Comparison of ENCODE assay signal across 16 cellular contexts in genomic region chr1:31783846-31784245, GRCh38. TPM values are rescaled to one million over a fixed set of nuclear protein-coding genes. Genes with fewer than 3 reads are reported as not detected.
DNase-seq lines count a peak whose midpoint lies in the region; ATAC-seq and TF ChIP-seq lines count a peak whose summit lies in the region.
"Had no signal": no experiment of that assay in that cellular context is flagged by ENCODE, and none has a peak within 500 bp of the region (broad histone marks: within the 10 kb centered on the region; RNA-seq: fewer than 3 reads in every experiment).

No MANE protein-coding gene starts in this region.

- H3K36me3 Mint-ChIP-seq in activated naive CD4-positive, alpha-beta T cell treated with anti-CD3 and anti-CD28 coated beads, Interleukin-2, amount 10 ng/mL, durations not matched to agents 7 days and 5 days: no peaks in the 10 kb centered on the region
- H3K36me3 Mint-ChIP-seq in chondrocyte (ENCODE audit: low read depth): no peaks in the 10 kb centered on the region
- H3K36me3 Mint-ChIP-seq in naive B cell: no peaks in the 10 kb centered on the region
- H3K36me3 Mint-ChIP-seq: CD4-positive, CD25-positive, alpha-beta regulatory T cell had no signal

- ATAC-seq in naive B cell (ENCODE audit: low read depth in 2 of 2) (no peak), GM19328 (IDR thresholded peaks at IDR 0.05; ENCODE audit: unreplicated experiment) (no peak)

- H3K27ac Mint-ChIP-seq in activated naive CD4-positive, alpha-beta T cell treated with anti-CD3 and anti-CD28 coated beads, Interleukin-2, amount 10 ng/mL, durations not matched to agents 7 days and 5 days: no peak overlapping the region
- H3K27ac Mint-ChIP-seq in chondrocyte (ENCODE audit: unreplicated experiment) (no peak overlapping the region), naive B cell (peak overlapping the region in 4 of 6 donors; percentile 28 to 88 (median 54))

- CTCF ChIA-PET in activated naive CD4-positive, alpha-beta T cell treated with anti-CD3 and anti-CD28 coated beads, Interleukin-2, amount 10 ng/mL, durations not matched to agents 7 days and 5 days (lab: Charles Lee): no interaction called here

- peaks cover 44% of the 10 kb centered on the region for H3K27me3 Mint-ChIP-seq in activated naive CD4-positive, alpha-beta T cell treated with anti-CD3 and anti-CD28 coated beads, Interleukin-2, amount 10 ng/mL, durations not matched to agents 7 days and 5 days
- H3K27me3 Mint-ChIP-seq in chondrocyte (ENCODE audit: low read depth): no peaks in the 10 kb centered on the region
- peaks cover 0 to 12% (median 3%) of the 10 kb centered on the region in 3 donors for H3K27me3 Mint-ChIP-seq in naive B cell
- H3K27me3 Mint-ChIP-seq: CD4-positive, CD25-positive, alpha-beta regulatory T cell had no signal

- peak overlapping the region; percentile 39 for H3K27ac ChIP-seq in substantia nigra (ENCODE audit: low read depth, low read length, poor library complexity, severe bottlenecking)
- H3K27ac ChIP-seq: RWPE1 had no signal

- peaks cover 8% of the 10 kb centered on the region for H3K4me1 Mint-ChIP-seq in activated naive CD4-positive, alpha-beta T cell treated with anti-CD3 and anti-CD28 coated beads, Interleukin-2, amount 10 ng/mL, durations not matched to agents 7 days and 5 days
- H3K4me1 Mint-ChIP-seq in chondrocyte (ENCODE audit: low read depth) (peaks cover 16% of the 10 kb centered on the region), naive B cell (peaks cover 43 to 55% (median 49%) of the 10 kb centered on the region in 3 donors)

- no peaks in the 10 kb centered on the region for H3K9me3 Mint-ChIP-seq in activated naive CD4-positive, alpha-beta T cell treated with anti-CD3 and anti-CD28 coated beads, Interleukin-2, amount 10 ng/mL, durations not matched to agents 7 days and 5 days
- no peaks in the 10 kb centered on the region for H3K9me3 Mint-ChIP-seq in chondrocyte (ENCODE audit: low read depth)
- H3K9me3 Mint-ChIP-seq in naive B cell: no peaks in the 10 kb centered on the region
- H3K9me3 Mint-ChIP-seq: CD4-positive, CD25-positive, alpha-beta regulatory T cell had no signal

- H3K4me3 Mint-ChIP-seq in activated naive CD4-positive, alpha-beta T cell treated with anti-CD3 and anti-CD28 coated beads, Interleukin-2, amount 10 ng/mL, durations not matched to agents 7 days and 5 days: no peak overlapping the region
- H3K4me3 Mint-ChIP-seq in chondrocyte (ENCODE audit: unreplicated experiment) (no peak overlapping the region), naive B cell (peak overlapping the region in 1 of 8 donors; percentile 62)

- peak; percentile 1 for DNase-seq in activated naive CD4-positive, alpha-beta T cell treated with anti-CD3 and anti-CD28 coated beads, Interleukin-2, amount 50 U/mL, for 16 hours
- no peak for DNase-seq in activated naive CD4-positive, alpha-beta T cell treated with anti-CD3 and anti-CD28 coated beads, Interleukin-2, amount 10 ng/mL, durations not matched to agents 7 days and 5 days
- peak; percentile 68 for DNase-seq in chondrocyte (ENCODE audit: low spot score)
- no peak for DNase-seq in naive B cell
- peak in 1 of 49 donors; percentile 20 for DNase-seq in substantia nigra (lab: John Stamatoyannopoulos, UW)
- DNase-seq in SHP77 treated with DMSO at 0.1 percent for 48 hours (lab: John Stamatoyannopoulos, UW): no peak
- no peak for DNase-seq in NCI-H2029 treated with DMSO at 0.1 percent for 48 hours (lab: John Stamatoyannopoulos, UW)
- DNase-seq: Calu3; CD4-positive, CD25-positive, alpha-beta regulatory T cell; MM.1S; NCI-H1105 treated with DMSO at 0.1 percent for 48 hours; NCI-H187 treated with DMSO at 0.1 percent for 48 hours; NCI-H69; NK-92 treated with Interleukin-12 subunit alpha and Interleukin-12 subunit beta, amount 100 ng/mL, for 24 hours had no signal

- TF ChIP-seq CTCF in chondrocyte (IDR thresholded peaks at IDR 0.05): no peak

RNA-seq across cellular contexts. Expression of gene ADGRB2, which starts 19.7 kb away (rescaled TPM):
- total RNA-seq in chondrocyte: 11.9 to 20.4 TPM (median 12.2 TPM) in 3 replicates
- not detected for polyA plus RNA-seq in naive B cell (ENCODE audit: low read depth in 6 of 6)

RNA-seq across cellular contexts. Expression of gene SPOCD1, which starts 32.0 kb away (rescaled TPM):
- 0.46 to 7.3 TPM (median 5.2 TPM) in 3 replicates for total RNA-seq in chondrocyte
- polyA plus RNA-seq in naive B cell (ENCODE audit: low read depth in 6 of 6): under 1 TPM in 4 of 6 donors, not detected in 2; 0.23 to 0.38 (median 0.34) TPM
- polyA plus RNA-seq: CD4-positive, CD25-positive, alpha-beta regulatory T cell had no signal

Comparison
In these comparisons a context has a peak if more than half of its experiments do, and no peak if none do; other contexts are left out.
1. DNase-seq: peak in activated naive CD4-positive, alpha-beta T cell treated with anti-CD3 and anti-CD28 coated beads, Interleukin-2, amount 50 U/mL, for 16 hours (single experiment) and chondrocyte (single experiment); none in activated naive CD4-positive, alpha-beta T cell treated with anti-CD3 and anti-CD28 coated beads, Interleukin-2, amount 10 ng/mL, durations not matched to agents 7 days and 5 days (single experiment), naive B cell (single experiment), SHP77 treated with DMSO at 0.1 percent for 48 hours (single experiment) and NCI-H2029 treated with DMSO at 0.1 percent for 48 hours (single experiment).
2. H3K27ac Mint-ChIP-seq: peak in naive B cell (4 of 6); none in activated naive CD4-positive, alpha-beta T cell treated with anti-CD3 and anti-CD28 coated beads, Interleukin-2, amount 10 ng/mL, durations not matched to agents 7 days and 5 days (single experiment) and chondrocyte (single experiment).